10 cellular contexts compared by ENCODE assay signal in genomic region chr10:35058134-35058533, GRCh38. TPM values are rescaled to one million over a fixed set of nuclear protein-coding genes. Genes with fewer than 3 reads are reported as not detected.
DNase-seq lines count a peak whose midpoint lies in the region; ATAC-seq and TF ChIP-seq lines count a peak whose summit lies in the region.
"Had no signal": no experiment of that assay in that cellular context is flagged by ENCODE, and none has a peak within 500 bp of the region (broad histone marks: within the 10 kb centered on the region; RNA-seq: fewer than 3 reads in every experiment).

No MANE protein-coding gene starts in this region.

- ATAC-seq in GM19468 (IDR thresholded peaks at IDR 0.05; ENCODE audit: extremely low read depth, unreplicated experiment), result peak; percentile 38
- no peak for ATAC-seq in activated CD4-positive, CD25-positive, alpha-beta regulatory T cell treated with anti-CD3 and anti-CD28 coated beads, Interleukin-2, amount 50 U/mL, for 24 hours

- H3K9me3 Mint-ChIP-seq in activated T-helper 1 cell treated with anti-CD3 and anti-CD28 coated beads, Interleukin-12 subunit alpha, Interleukin-12 subunit beta, Interleukin-2, Interleukin-4 antibody, amounts not matched to agents 30 ng/mL and 10 ng/mL and 1 ng/mL, durations not matched to agents 14 hours and 24 hours and 36 hours, result no peaks in the 10 kb centered on the region

- H3K4me3 Mint-ChIP-seq in activated T-helper 1 cell treated with anti-CD3 and anti-CD28 coated beads, Interleukin-12 subunit alpha, Interleukin-12 subunit beta, Interleukin-2, Interleukin-4 antibody, amounts not matched to agents 30 ng/mL and 10 ng/mL and 1 ng/mL, durations not matched to agents 14 hours and 24 hours and 36 hours, result no peak overlapping the region

- H3K27me3 Mint-ChIP-seq in activated T-helper 1 cell treated with anti-CD3 and anti-CD28 coated beads, Interleukin-12 subunit alpha, Interleukin-12 subunit beta, Interleukin-2, Interleukin-4 antibody, amounts not matched to agents 30 ng/mL and 10 ng/mL and 1 ng/mL, durations not matched to agents 14 hours and 24 hours and 36 hours (ENCODE audit: insufficient read depth), result no peaks in the 10 kb centered on the region

- H3K27ac Mint-ChIP-seq in activated T-helper 1 cell treated with anti-CD3 and anti-CD28 coated beads, Interleukin-12 subunit alpha, Interleukin-12 subunit beta, Interleukin-2, Interleukin-4 antibody, amounts not matched to agents 30 ng/mL and 10 ng/mL and 1 ng/mL, durations not matched to agents 14 hours and 24 hours and 36 hours, result no peak overlapping the region

- H3K79me2 ChIP-seq in fibroblast of lung (ENCODE audit: control insufficient read depth, insufficient read depth, low read length), result peaks cover 6% of the 10 kb centered on the region

- H3K9me3 ChIP-seq in fibroblast of lung (ENCODE audit: control insufficient read depth, insufficient read depth, low read depth, low read length), result no peaks in the 10 kb centered on the region
- no peaks in the 10 kb centered on the region for H3K9me3 ChIP-seq in colonic mucosa

- H3K27ac ChIP-seq in fibroblast of lung (ENCODE audit: insufficient read depth, low read length) (peak overlapping the region; percentile 4), colonic mucosa (no peak overlapping the region)

- no peaks in the 10 kb centered on the region for H3K36me3 ChIP-seq in fibroblast of lung (ENCODE audit: control insufficient read depth, insufficient read depth, low read length)
- H3K36me3 ChIP-seq in colonic mucosa, result no peaks in the 10 kb centered on the region

- H3K36me3 Mint-ChIP-seq in activated T-helper 1 cell treated with anti-CD3 and anti-CD28 coated beads, Interleukin-12 subunit alpha, Interleukin-12 subunit beta, Interleukin-2, Interleukin-4 antibody, amounts not matched to agents 30 ng/mL and 10 ng/mL and 1 ng/mL, durations not matched to agents 14 hours and 24 hours and 36 hours (ENCODE audit: low read depth), result peaks cover 34% of the 10 kb centered on the region

- DNase-seq in AG04449 (ENCODE audit: low read depth, low spot score) (peak; percentile 75), KBM-7 (peak; percentile 49), fibroblast of lung (ENCODE audit: low read depth in 2 of 2) (peak; percentile 83 to 96), colonic mucosa (no peak), NK-92 (lab: John Stamatoyannopoulos, UW; ENCODE audit: unreplicated experiment) (no peak)
- DNase-seq in activated T-helper 1 cell treated with anti-CD3 and anti-CD28 coated beads, Interleukin-12 subunit alpha, Interleukin-12 subunit beta, Interleukin-2, Interleukin-4 antibody, amounts not matched to agents 30 ng/mL and 10 ng/mL and 1 ng/mL, durations not matched to agents 14 hours and 24 hours and 36 hours (ENCODE audit: low spot score), result no peak
- DNase-seq: DND-41, RPMI8226 had no signal

- H2AFZ ChIP-seq in fibroblast of lung (ENCODE audit: low read length), result no peak overlapping the region

- in situ Hi-C loops in KBM-7 (cut with MboI; ENCODE audit: low pct_unique_long_range_greater_than_20kb, low sequenced_read_pairs), result no loop called here

- H3K9ac ChIP-seq in fibroblast of lung (ENCODE audit: insufficient read depth, low read length) (no peak overlapping the region), colonic mucosa (ENCODE audit: low read depth in 2 of 2, low read length in 2 of 2) (no peak overlapping the region)

- no peak overlapping the region for H3K4me2 ChIP-seq in fibroblast of lung (ENCODE audit: extremely low read depth, insufficient read depth, low read length)

- intact Hi-C loops in colonic mucosa (cut with DNase I), result no loop called here
- intact Hi-C loops in activated T-helper 1 cell treated with anti-CD3 and anti-CD28 coated beads, Interleukin-12 subunit alpha, Interleukin-12 subunit beta, Interleukin-2, Interleukin-4 antibody, amounts not matched to agents 30 ng/mL and 10 ng/mL and 1 ng/mL, durations not matched to agents 14 hours and 24 hours and 36 hours (cut with micrococcal nuclease), result no loop called here

- no peaks in the 10 kb centered on the region for H3K4me1 Mint-ChIP-seq in activated T-helper 1 cell treated with anti-CD3 and anti-CD28 coated beads, Interleukin-12 subunit alpha, Interleukin-12 subunit beta, Interleukin-2, Interleukin-4 antibody, amounts not matched to agents 30 ng/mL and 10 ng/mL and 1 ng/mL, durations not matched to agents 14 hours and 24 hours and 36 hours (ENCODE audit: low read depth)

- H3K27me3 ChIP-seq in fibroblast of lung (ENCODE audit: control insufficient read depth, insufficient read depth, low read length) (no peaks in the 10 kb centered on the region), colonic mucosa (no peaks in the 10 kb centered on the region)

- TF ChIP-seq CTCF in AG04449 (IDR thresholded peaks at IDR 0.05; ENCODE audit: insufficient read depth, low read length, missing control alignments) (no peak), fibroblast of lung (conservative IDR thresholded peaks at IDR 0.05 in 1 of 2, IDR thresholded peaks at IDR 0.05 in 1 of 2; ENCODE audit: low read depth in 1 of 2, low read length in 2 of 2) (no peak), colonic mucosa (IDR thresholded peaks at IDR 0.05) (no peak)

- H3K4me1 ChIP-seq in fibroblast of lung (ENCODE audit: control insufficient read depth, extremely low read depth, insufficient read depth, low read length), result peaks cover 2% of the 10 kb centered on the region
- H3K4me1 ChIP-seq in colonic mucosa, result no peaks in the 10 kb centered on the region

- H3K4me3 ChIP-seq in AG04449 (ENCODE audit: low read depth, low read length) (no peak overlapping the region), fibroblast of lung (replicated peaks in 1 of 4; ENCODE audit: control extremely low read depth in 1 of 4, insufficient read depth in 1 of 4, low read depth in 3 of 4, low read length in 4 of 4) (no peak overlapping the region), colonic mucosa (no peak overlapping the region)

- CTCF ChIA-PET in AG04449 (lab: Yijun Ruan, JAX), result no interaction called here

- H4K20me1 ChIP-seq in fibroblast of lung (ENCODE audit: control insufficient read depth, extremely low read depth, insufficient read depth, low read length), result no peaks in the 10 kb centered on the region

- POLR2A ChIA-PET in AG04449 (lab: Yijun Ruan, JAX), result no interaction called here

RNA-seq across cellular contexts. Expression of gene CUL2, which starts 32.0 kb away (rescaled TPM):
- total RNA-seq in fibroblast of lung (21.3 and 22.8 TPM in 2 replicates), colonic mucosa (10 to 100 TPM; 26.3 to 27.4 TPM)
- polyA plus RNA-seq in fibroblast of lung, result 36.0 TPM in 2 replicates
- polyA plus RNA-seq in fibroblast of lung (2012), result 29.6 and 34.9 TPM in 2 replicates
- polyA minus RNA-seq in fibroblast of lung (ENCODE audit: low replicate concordance), result 3.7 and 10.0 TPM in 2 replicates
- total RNA-seq in activated T-helper 1 cell treated with anti-CD3 and anti-CD28 coated beads, Interleukin-12 subunit alpha, Interleukin-12 subunit beta, Interleukin-2, Interleukin-4 antibody, amounts not matched to agents 30 ng/mL and 10 ng/mL and 1 ng/mL, durations not matched to agents 14 hours and 24 hours and 36 hours, result 49.8 and 50.5 TPM in 2 replicates

Comparison
In these comparisons a context has a peak if more than half of its experiments do, and no peak if none do; other contexts are left out.
1. DNase-seq: peak in AG04449 (single experiment), KBM-7 (single experiment) and fibroblast of lung (2 of 2); none in colonic mucosa (single experiment), NK-92 (single experiment) and activated T-helper 1 cell treated with anti-CD3 and anti-CD28 coated beads, Interleukin-12 subunit alpha, Interleukin-12 subunit beta, Interleukin-2, Interleukin-4 antibody, amounts not matched to agents 30 ng/mL and 10 ng/mL and 1 ng/mL, durations not matched to agents 14 hours and 24 hours and 36 hours (single experiment).